Comparison of ENCODE assay signal across 27 cellular contexts in the genomic region with DNA sequence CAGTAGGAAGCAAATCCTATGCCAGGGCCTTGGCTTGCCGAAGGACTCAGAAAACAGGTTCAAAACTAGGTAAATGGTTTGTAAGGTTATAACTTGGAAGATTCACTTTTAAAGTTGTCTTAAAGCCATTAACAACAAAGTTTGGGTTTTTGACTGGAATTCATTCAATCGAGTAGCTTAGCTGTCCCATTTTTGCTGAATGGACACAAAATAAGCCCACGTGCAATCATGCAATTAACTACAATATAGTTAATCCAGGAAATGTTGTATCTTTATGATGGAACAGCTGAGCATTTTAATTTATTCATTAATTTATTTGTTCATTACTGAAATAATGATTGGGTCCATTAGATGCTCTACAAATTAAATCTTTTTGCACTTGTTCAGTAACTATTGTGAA.
"Had no signal": no experiment of that assay in that cellular context is flagged by ENCODE, and none has a peak within 500 bp of the region (broad histone marks: within the 10 kb centered on the region; RNA-seq: fewer than 3 reads in every experiment).

No MANE protein-coding gene starts in this region.

- H3K27me3 ChIP-seq: stomach, suprapubic skin, testis, thyroid gland, tibial artery, tibial nerve, upper lobe of left lung, upper lobe of right lung, uterus, vagina had no signal

- ATAC-seq: stimulated activated effector memory CD8-positive, alpha-beta T cell treated with anti-CD3 and anti-CD28 coated beads, Interleukin-12 subunit alpha, Interleukin-12 subunit beta, amount 100 ng/mL, for 72 hours; stimulated activated memory B cell treated with anti-CD40 and anti-IgM and Interleukin-4, amounts not matched to agents 10 μg/mL and 1 μg/mL and 100 μg/mL, for 72 hours; stimulated activated naive B cell treated with anti-CD40 and anti-IgM and Interleukin-4, amounts not matched to agents 10 μg/mL and 1 μg/mL and 100 μg/mL, for 72 hours; stimulated activated naive CD8-positive, alpha-beta T cell treated with anti-CD3 and anti-CD28 coated beads, Interleukin-15, amount 100 ng/mL, for 72 hours; stimulated activated naive CD8-positive, alpha-beta T cell treated with anti-CD3 and anti-CD28 coated beads, Interleukin-15, Interleukin-2, amounts not matched to agents 100 U/mL and 50 U/mL, for 24 hours; upper lobe of right lung had no signal

- FAIRE-seq: urothelium cell line had no signal

- H3K4me1 ChIP-seq: testis, tibial artery, transverse colon, upper lobe of right lung, uterus had no signal

- H3K36me3 ChIP-seq: stomach, suprapubic skin, thoracic aorta, thyroid gland, tibial artery, tibial nerve, transverse colon, upper lobe of left lung, upper lobe of right lung, uterus, vagina had no signal

- H3K27ac ChIP-seq: stomach, suprapubic skin, testis, thoracic aorta, thyroid gland, tibial artery, tibial nerve, transverse colon, upper lobe of left lung, upper lobe of right lung, uterus, vagina had no signal

- H3K9me3 ChIP-seq: stomach, suprapubic skin, testis, thoracic aorta, thyroid gland, tibial artery, tibial nerve, transverse colon, upper lobe of left lung, upper lobe of right lung, uterus, vagina had no signal

- H3K4me3 ChIP-seq: stomach, suprapubic skin, testis, thoracic aorta, thyroid gland, tibial artery, tibial nerve, transverse colon, upper lobe of left lung, upper lobe of right lung, uterus, vagina had no signal

- DNase-seq: stimulated activated CD4-positive, alpha-beta T cell treated with anti-CD3 and anti-CD28 coated beads, Interleukin-2, amount 100 ng/mL, for 48 hours; stimulated activated CD4-positive, alpha-beta T cell treated with anti-CD3 and anti-CD28 coated beads, Interleukin-4, amount 100 ng/mL, for 1 hour; stimulated activated CD4-positive, alpha-beta T cell treated with anti-CD3 and anti-CD28 coated beads, Interleukin-4, amount 100 ng/mL, for 24 hours; stimulated activated CD4-positive, alpha-beta T cell treated with anti-CD3 and anti-CD28 coated beads, Interleukin-4, amount 100 ng/mL, for 4 hours; stimulated activated CD8-positive, alpha-beta memory T cell treated with anti-CD3 and anti-CD28 coated beads, Interleukin-4, amount 100 ng/mL, for 48 hours; stimulated activated naive B cell treated with anti-CD40 and anti-IgM and Interleukin-4, amounts not matched to agents 10 μg/mL and 1 μg/mL and 100 μg/mL, for 72 hours; stimulated activated naive CD4-positive, alpha-beta T cell; stimulated activated naive CD4-positive, alpha-beta T cell treated with Interleukin-2 at 50 U/mL for 16 hours; stimulated activated naive CD8-positive, alpha-beta T cell treated with anti-CD3 and anti-CD28 coated beads, Interleukin-15, amount 100 ng/mL, for 72 hours; stimulated activated naive CD8-positive, alpha-beta T cell treated with anti-CD3 and anti-CD28 coated beads, Interleukin-15, Interleukin-2, amounts not matched to agents 100 U/mL and 50 U/mL, for 24 hours; stomach; substantia nigra; testis; thyroid gland; tibial artery; transverse colon; trophoblast cell; upper lobe of left lung; upper lobe of right lung; uterus had no signal
